In the genomic region with DNA sequence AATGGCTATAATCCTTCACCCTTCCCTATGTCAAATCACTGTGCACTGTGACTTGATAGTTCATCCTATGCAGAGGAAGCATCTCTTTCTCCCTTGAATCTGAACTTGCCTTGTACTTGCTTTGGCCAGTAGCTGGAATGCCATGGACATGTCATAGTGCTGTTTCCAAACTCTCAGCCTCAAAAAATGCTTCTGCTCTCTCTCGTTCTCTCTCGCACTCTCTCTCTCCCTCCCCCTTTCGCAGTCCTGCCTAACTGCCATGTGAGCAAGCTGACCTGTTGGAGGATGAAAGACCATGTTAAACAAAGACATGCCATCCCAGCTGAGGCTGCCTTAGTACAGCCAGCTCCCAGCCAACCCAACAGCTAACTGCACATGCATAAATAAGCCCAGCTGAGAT, we compare ENCODE assay signal across 20 cellular contexts.
"Had no signal": no experiment of that assay in that cellular context is flagged by ENCODE, and none has a peak within 500 bp of the region (broad histone marks: within the 10 kb centered on the region; RNA-seq: fewer than 3 reads in every experiment).

No MANE protein-coding gene starts in this region.

- H3K9me3 Mint-ChIP-seq: activated CD4-positive, alpha-beta memory T cell treated with anti-CD3 and anti-CD28 coated beads, Interleukin-2, amount 10 ng/mL, durations not matched to agents 7 days and 5 days; activated naive CD4-positive, alpha-beta T cell treated with anti-CD3 and anti-CD28 coated beads, Interleukin-2, amount 10 ng/mL, durations not matched to agents 7 days and 5 days; dendritic cell treated with granulocyte-macrophage colony-stimulating factor and Interleukin-4, amounts not matched to agents 40 ng/mL and 50 ng/mL, for 4 days; stimulated activated naive B cell treated with anti-CD40 and anti-IgM and Interleukin-4, amounts not matched to agents 10 μg/mL and 1 μg/mL and 100 μg/mL, for 72 hours had no signal

- H3K4me3 ChIP-seq: ascending aorta, esophagus squamous epithelium, hepatocyte, left lung, thoracic aorta, upper lobe of right lung had no signal

- H3K36me3 Mint-ChIP-seq: activated naive CD4-positive, alpha-beta T cell treated with anti-CD3 and anti-CD28 coated beads, Interleukin-2, amount 10 ng/mL, durations not matched to agents 7 days and 5 days; mesothelial cell of epicardium; stimulated activated naive B cell treated with anti-CD40 and anti-IgM and Interleukin-4, amounts not matched to agents 10 μg/mL and 1 μg/mL and 100 μg/mL, for 72 hours; T-cell; WTC11 had no signal

- H3K4me3 Mint-ChIP-seq: activated CD4-positive, alpha-beta memory T cell treated with anti-CD3 and anti-CD28 coated beads, Interleukin-2, amount 10 ng/mL, durations not matched to agents 7 days and 5 days; activated naive CD4-positive, alpha-beta T cell treated with anti-CD3 and anti-CD28 coated beads, Interleukin-2, amount 10 ng/mL, durations not matched to agents 7 days and 5 days; activated naive CD8-positive, alpha-beta T cell treated with anti-CD3 and anti-CD28 coated beads, Interleukin-2, amount 50 U/mL, for 24 hours; dendritic cell treated with granulocyte-macrophage colony-stimulating factor and Interleukin-4, amounts not matched to agents 40 ng/mL and 50 ng/mL, for 4 days; mesothelial cell of epicardium; nephron; stimulated activated naive B cell treated with anti-CD40 and anti-IgM and Interleukin-4, amounts not matched to agents 10 μg/mL and 1 μg/mL and 100 μg/mL, for 72 hours; T-cell; WTC11 had no signal

- H3K27me3 ChIP-seq: ascending aorta, esophagus squamous epithelium, hepatocyte, left lung, upper lobe of right lung had no signal

- H3K4me2 ChIP-seq: hepatocyte had no signal

- H3K36me3 ChIP-seq: ascending aorta, esophagus squamous epithelium, left lung, thoracic aorta, upper lobe of right lung had no signal

- H3K4me1 Mint-ChIP-seq: activated CD4-positive, alpha-beta memory T cell treated with anti-CD3 and anti-CD28 coated beads, Interleukin-2, amount 10 ng/mL, durations not matched to agents 7 days and 5 days; activated naive CD4-positive, alpha-beta T cell treated with anti-CD3 and anti-CD28 coated beads, Interleukin-2, amount 10 ng/mL, durations not matched to agents 7 days and 5 days; activated naive CD8-positive, alpha-beta T cell treated with anti-CD3 and anti-CD28 coated beads, Interleukin-2, amount 50 U/mL, for 24 hours; nephron; stimulated activated naive B cell treated with anti-CD40 and anti-IgM and Interleukin-4, amounts not matched to agents 10 μg/mL and 1 μg/mL and 100 μg/mL, for 72 hours; T-cell had no signal

- H3K9me3 ChIP-seq: ascending aorta, esophagus squamous epithelium, left lung, thoracic aorta, upper lobe of right lung had no signal

- H3K27ac ChIP-seq: ascending aorta, esophagus squamous epithelium, hepatocyte, left lung, thoracic aorta, upper lobe of right lung had no signal

- H3K27me3 Mint-ChIP-seq: activated CD4-positive, alpha-beta memory T cell treated with anti-CD3 and anti-CD28 coated beads, Interleukin-2, amount 10 ng/mL, durations not matched to agents 7 days and 5 days; activated naive CD4-positive, alpha-beta T cell treated with anti-CD3 and anti-CD28 coated beads, Interleukin-2, amount 10 ng/mL, durations not matched to agents 7 days and 5 days; activated naive CD8-positive, alpha-beta T cell treated with anti-CD3 and anti-CD28 coated beads, Interleukin-2, amount 50 U/mL, for 24 hours; dendritic cell treated with granulocyte-macrophage colony-stimulating factor and Interleukin-4, amounts not matched to agents 40 ng/mL and 50 ng/mL, for 4 days; stimulated activated naive B cell treated with anti-CD40 and anti-IgM and Interleukin-4, amounts not matched to agents 10 μg/mL and 1 μg/mL and 100 μg/mL, for 72 hours had no signal

- DNase-seq: activated CD4-positive, alpha-beta memory T cell treated with anti-CD3 and anti-CD28 coated beads, Interleukin-2, amount 10 ng/mL, durations not matched to agents 7 days and 5 days; activated CD4-positive, alpha-beta T cell treated with anti-CD3 and anti-CD28 coated beads for 4 hours; activated naive CD4-positive, alpha-beta T cell treated with anti-CD3 and anti-CD28 coated beads, Interleukin-2, amount 10 ng/mL, durations not matched to agents 7 days and 5 days; activated naive CD8-positive, alpha-beta T cell treated with anti-CD3 and anti-CD28 coated beads, Interleukin-2, amount 50 U/mL, for 24 hours; activated T-cell treated with anti-CD3 and anti-CD28 coated beads, Interleukin-2, amount 50 U/mL, for 1 hour; cerebellar nuclear complex; effector CD8-positive, alpha-beta T cell; esophagus squamous epithelium; kidney; left lung; stimulated activated naive B cell treated with anti-CD40 and anti-IgM and Interleukin-4, amounts not matched to agents 10 μg/mL and 1 μg/mL and 100 μg/mL, for 72 hours; T-cell; upper lobe of right lung had no signal

- H3K27ac Mint-ChIP-seq: activated CD4-positive, alpha-beta memory T cell treated with anti-CD3 and anti-CD28 coated beads, Interleukin-2, amount 10 ng/mL, durations not matched to agents 7 days and 5 days; activated naive CD4-positive, alpha-beta T cell treated with anti-CD3 and anti-CD28 coated beads, Interleukin-2, amount 10 ng/mL, durations not matched to agents 7 days and 5 days; activated naive CD8-positive, alpha-beta T cell treated with anti-CD3 and anti-CD28 coated beads, Interleukin-2, amount 50 U/mL, for 24 hours; dendritic cell treated with granulocyte-macrophage colony-stimulating factor and Interleukin-4, amounts not matched to agents 40 ng/mL and 50 ng/mL, for 4 days; mesothelial cell of epicardium; nephron; stimulated activated naive B cell treated with anti-CD40 and anti-IgM and Interleukin-4, amounts not matched to agents 10 μg/mL and 1 μg/mL and 100 μg/mL, for 72 hours; T-cell; WTC11 had no signal

- H3K4me1 ChIP-seq: ascending aorta, esophagus squamous epithelium, left lung, upper lobe of right lung had no signal

- H2AFZ ChIP-seq: hepatocyte had no signal
